Comparison of ENCODE assay signal across 9 cellular contexts in the genomic region with DNA sequence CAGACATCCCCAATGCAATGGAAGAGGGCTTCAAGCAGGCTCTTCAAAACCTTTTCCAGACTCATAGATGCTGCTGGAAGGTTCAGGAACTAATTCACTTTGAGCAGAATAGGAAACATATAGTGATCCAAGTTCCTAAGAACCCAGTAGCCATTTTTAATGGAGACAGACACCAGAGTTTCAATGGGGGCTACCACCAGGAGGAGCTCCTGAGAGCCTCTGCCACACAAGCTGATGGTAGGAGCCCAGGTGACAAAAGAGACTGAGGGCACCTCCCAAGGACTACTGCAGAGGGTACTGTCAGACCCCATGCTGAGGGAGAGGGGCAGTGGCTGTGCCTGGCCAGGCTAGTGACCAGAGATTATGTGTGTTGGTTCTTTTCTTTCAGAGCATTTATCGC. TPM values are rescaled to one million over a fixed set of nuclear protein-coding genes. Genes with fewer than 3 reads are reported as not detected.
A peak's percentile ranks its signal among the peaks of the same experiment; 100 is the strongest.
DNase-seq lines count a peak whose midpoint lies in the region; ATAC-seq and TF ChIP-seq lines count a peak whose summit lies in the region.
"Had no signal": no experiment of that assay in that cellular context is flagged by ENCODE, and none has a peak within 500 bp of the region (broad histone marks: within the 10 kb centered on the region; RNA-seq: fewer than 3 reads in every experiment).

No MANE protein-coding gene starts in this region.

- POLR2A ChIA-PET in Panc1 (lab: Charles Lee): no interaction called here

- no peaks in the 10 kb centered on the region for H3K36me3 ChIP-seq in Panc1 (ENCODE audit: control insufficient read depth, insufficient read depth, low read length)
- H3K36me3 ChIP-seq: stomach had no signal

- H3K4me3 ChIP-seq in Panc1 (ENCODE audit: low read depth in 2 of 2, low read length in 2 of 2): no peak overlapping the region
- H3K4me3 ChIP-seq in cardiac fibroblast (replicated peaks in 1 of 2; ENCODE audit: low read depth in 2 of 2, low read length in 2 of 2): no peak overlapping the region
- H3K4me3 ChIP-seq: stomach had no signal

- H3K27ac ChIP-seq in Panc1 (ENCODE audit: low read length): no peak overlapping the region
- H3K27ac ChIP-seq: stomach had no signal

- intact Hi-C loops in Panc1 (cut with micrococcal nuclease; ENCODE audit: unreplicated experiment): no loop called here

- H3K9me3 ChIP-seq in Panc1 (ENCODE audit: control insufficient read depth, insufficient read depth, low read depth, low read length): no peaks in the 10 kb centered on the region
- H3K9me3 ChIP-seq: stomach had no signal

- TF ChIP-seq CTCF in GM20000 (IDR thresholded peaks at IDR 0.05; ENCODE audit: extremely low read depth, missing control alignments): peak; percentile 38
- peak; percentile 63 for TF ChIP-seq CTCF in Panc1 (IDR thresholded peaks at IDR 0.05)
- peak; percentile 5 for TF ChIP-seq CTCF in cardiac fibroblast (IDR thresholded peaks at IDR 0.05; ENCODE audit: low read depth, low read length)

- in situ Hi-C loops in Panc1 (cut with HindIII; ENCODE audit: low pct_unique_long_range_greater_than_20kb, low sequenced_read_pairs): no loop called here

- no peak for DNase-seq in GM20000 (ENCODE audit: low spot score)
- DNase-seq in Panc1 (ENCODE audit: low read depth, low spot score): no peak
- no peak for DNase-seq in cardiac fibroblast (ENCODE audit: low read depth in 2 of 2)
- DNase-seq in stimulated activated CD4-positive, alpha-beta T cell treated with anti-CD3 and anti-CD28 coated beads, Interleukin-4, amount 100 ng/mL, for 1 hour: peak; percentile 45
- DNase-seq in occipital lobe (lab: John Stamatoyannopoulos, UW): no peak
- DNase-seq in SW480 (ENCODE audit: low spot score): no peak
- DNase-seq in KG1 (lab: John Stamatoyannopoulos, UW): no peak
- DNase-seq: stomach had no signal

- CTCF ChIA-PET in Panc1 (lab: Charles Lee): interaction anchor here (1.3 kb wide), 1 partner anchor 45 kb away, joined by 3 read pairs; no protein-coding TSS in a partner anchor

- no peak for ATAC-seq in Panc1
- ATAC-seq in HG03196 (IDR thresholded peaks at IDR 0.05; ENCODE audit: unreplicated experiment): no peak

- no TSS peak for BruUV-seq in Panc1 (replicated peaks; lab: Mats Ljungman, UMichigan)

- H3K27me3 ChIP-seq in Panc1 (ENCODE audit: control insufficient read depth, insufficient read depth, low read length): peaks cover 3% of the 10 kb centered on the region
- H3K27me3 ChIP-seq: stomach had no signal

- H3K4me1 ChIP-seq in Panc1 (ENCODE audit: control insufficient read depth, insufficient read depth, low read length): no peaks in the 10 kb centered on the region
- H3K4me1 ChIP-seq: stomach had no signal

RNA-seq across cellular contexts. Expression of a gene that starts 45.9 kb away (rescaled TPM):
- total RNA-seq in Panc1 (2021; ENCODE audit: unreplicated experiment) (0.33 TPM), occipital lobe (not detected)
- polyA plus RNA-seq in Panc1 (2012; ENCODE audit: insufficient read length): not detected
- total RNA-seq: stomach had no signal
- polyA plus RNA-seq: stomach had no signal

Comparison
In these comparisons a context has a peak if more than half of its experiments do, and no peak if none do; other contexts are left out.
1. CTCF ChIP-seq: peak in every context shown above with its lines; median percentile 63 in Panc1; 38 in GM20000; 5 in cardiac fibroblast.